12 cellular contexts compared by ENCODE assay signal in the genomic region with DNA sequence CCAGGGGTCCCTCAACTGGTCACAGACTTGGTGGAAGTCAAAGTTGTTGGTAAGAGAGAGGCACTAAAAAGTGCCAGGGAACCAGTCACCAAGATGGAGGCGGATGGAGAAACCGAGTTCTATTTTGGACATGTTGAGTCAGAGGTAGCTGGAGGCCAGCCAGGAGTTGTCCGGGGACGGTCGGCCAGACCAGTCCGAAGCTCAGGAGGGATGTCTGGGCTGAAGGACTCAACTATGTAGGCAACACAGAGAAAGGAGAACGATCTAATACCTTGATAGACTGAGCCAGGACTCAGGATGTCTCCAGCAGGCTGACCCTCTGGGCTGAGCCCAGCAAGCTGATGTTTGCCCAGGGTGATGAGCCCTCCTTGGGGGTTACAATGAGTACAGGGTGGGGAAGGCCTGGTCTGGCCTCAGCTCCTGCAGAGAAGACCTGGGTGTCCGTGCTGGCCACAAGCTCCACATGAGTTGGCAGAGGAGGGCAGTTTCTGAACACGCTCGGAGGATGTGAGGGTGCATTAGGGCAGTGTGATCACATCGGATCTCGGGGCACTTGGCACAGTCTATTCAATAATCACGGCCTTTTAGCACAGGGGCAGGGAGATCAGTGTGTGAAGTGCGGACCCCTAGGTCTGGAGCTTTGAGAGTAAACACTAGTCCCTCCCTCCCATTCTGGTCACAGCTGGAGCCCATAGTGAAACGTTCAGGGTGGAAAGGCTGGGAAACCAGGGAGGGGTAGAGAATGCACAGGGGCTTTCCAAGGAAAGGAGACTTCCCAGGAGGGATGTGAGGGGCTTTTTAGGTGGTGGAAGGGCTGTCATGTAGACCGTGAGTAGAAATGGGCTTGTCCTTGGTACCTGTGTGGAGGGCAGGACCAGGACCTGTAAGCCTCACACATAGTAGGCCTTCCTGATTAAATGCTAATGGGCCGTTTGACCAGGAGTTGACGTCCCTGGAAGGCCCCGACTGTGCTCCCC.
DNase-seq lines count a peak whose midpoint lies in the region; TF ChIP-seq lines count a peak whose summit lies in the region.
"Had no signal": no experiment of that assay in that cellular context is flagged by ENCODE, and none has a peak within 500 bp of the region (broad histone marks: within the 10 kb centered on the region; RNA-seq: fewer than 3 reads in every experiment).

No MANE protein-coding gene starts in this region.

- H3F3A ChIP-seq in neural progenitor cell (ENCODE audit: low read depth), result no peaks in the 10 kb centered on the region

- H3K27ac ChIP-seq in RWPE1, result peak overlapping the region; percentile 99
- no peak overlapping the region for H3K27ac ChIP-seq in neural progenitor cell

- no peak overlapping the region for H3K4me3 Mint-ChIP-seq in neural progenitor cell
- H3K4me3 Mint-ChIP-seq: activated CD8-positive, alpha-beta memory T cell treated with anti-CD3 and anti-CD28 coated beads, Interleukin-2, amount 10 ng/mL, durations not matched to agents 7 days and 5 days had no signal

- no peak overlapping the region for H3K4me2 ChIP-seq in neural progenitor cell

- POLR2A ChIA-PET in RWPE1 (lab: Yijun Ruan, JAX; ENCODE audit: low non-redundant PET), result no interaction called here

- H3K27me3 Mint-ChIP-seq in neural progenitor cell (ENCODE audit: insufficient read depth, low read depth), result peaks cover 3% of the 10 kb centered on the region
- H3K27me3 Mint-ChIP-seq: activated CD8-positive, alpha-beta memory T cell treated with anti-CD3 and anti-CD28 coated beads, Interleukin-2, amount 10 ng/mL, durations not matched to agents 7 days and 5 days had no signal

- CTCF ChIA-PET in RWPE1 (lab: Yijun Ruan, JAX), result interaction anchor here (0.6 to 1.0 kb wide), 3 partner anchors 8 to 1461 kb away, joined by 3 to 5 read pairs (median 4); no protein-coding TSS in a partner anchor

- no peak overlapping the region for H2AFZ ChIP-seq in neural progenitor cell (replicated peaks)

- H3K9ac ChIP-seq in neural progenitor cell, result no peak overlapping the region

- no peak overlapping the region for H3K4me3 ChIP-seq in neural progenitor cell

- H3K79me2 ChIP-seq in neural progenitor cell (ENCODE audit: low read depth), result no peaks in the 10 kb centered on the region

- no peaks in the 10 kb centered on the region for H3K9me3 ChIP-seq in neural progenitor cell (ENCODE audit: low read depth)

- H3K4me1 Mint-ChIP-seq in neural progenitor cell, result peaks cover 44% of the 10 kb centered on the region
- H3K4me1 Mint-ChIP-seq: activated CD8-positive, alpha-beta memory T cell treated with anti-CD3 and anti-CD28 coated beads, Interleukin-2, amount 10 ng/mL, durations not matched to agents 7 days and 5 days had no signal

- H3K36me3 ChIP-seq in neural progenitor cell, result no peaks in the 10 kb centered on the region

- H3K9me3 Mint-ChIP-seq in neural progenitor cell, result no peaks in the 10 kb centered on the region

- no peaks in the 10 kb centered on the region for H3K27me3 ChIP-seq in neural progenitor cell

- peaks cover 12% of the 10 kb centered on the region for H3K4me1 ChIP-seq in neural progenitor cell

- peak overlapping the region; percentile 85 for H3K27ac Mint-ChIP-seq in neural progenitor cell
- H3K27ac Mint-ChIP-seq: activated CD8-positive, alpha-beta memory T cell treated with anti-CD3 and anti-CD28 coated beads, Interleukin-2, amount 10 ng/mL, durations not matched to agents 7 days and 5 days had no signal

- no peak for TF ChIP-seq CTCF in RWPE1 (conservative IDR thresholded peaks at IDR 0.05; ENCODE audit: low read depth)
- TF ChIP-seq CTCF in neural progenitor cell (IDR thresholded peaks at IDR 0.05), result no peak

- DNase-seq in Daoy (ENCODE audit: low read depth), result peak; percentile 42
- no peak for DNase-seq in RWPE1 (ENCODE audit: low spot score)
- DNase-seq in fibroblast of gingiva (ENCODE audit: low read depth), result peak; percentile 68
- no peak for DNase-seq in neural progenitor cell (ENCODE audit: low spot score)
- DNase-seq in HPDE6-E6E7 (ENCODE audit: extremely low spot score), result no peak
- DNase-seq in SK-N-DZ (ENCODE audit: low spot score), result no peak
- no peak for DNase-seq in NCI-H345 (lab: John Stamatoyannopoulos, UW)
- DNase-seq in NCI-H1092 (lab: John Stamatoyannopoulos, UW), result no peak
- DNase-seq: activated CD8-positive, alpha-beta memory T cell treated with anti-CD3 and anti-CD28 coated beads, Interleukin-2, amount 10 ng/mL, durations not matched to agents 7 days and 5 days; Calu3; effector CD8-positive, alpha-beta T cell; NCI-H2227 treated with DMSO at 0.1 percent for 48 hours had no signal

- H3K36me3 Mint-ChIP-seq in neural progenitor cell, result no peaks in the 10 kb centered on the region
- H3K36me3 Mint-ChIP-seq: activated CD8-positive, alpha-beta memory T cell treated with anti-CD3 and anti-CD28 coated beads, Interleukin-2, amount 10 ng/mL, durations not matched to agents 7 days and 5 days had no signal

- H4K20me1 ChIP-seq in neural progenitor cell (ENCODE audit: low read depth), result no peaks in the 10 kb centered on the region

Comparison
In these comparisons a context has a peak if more than half of its experiments do, and no peak if none do; other contexts are left out.
1. DNase-seq: peak in Daoy (single experiment) and fibroblast of gingiva (single experiment); none in RWPE1 (single experiment), neural progenitor cell (single experiment), HPDE6-E6E7 (single experiment), SK-N-DZ (single experiment), NCI-H345 (single experiment) and NCI-H1092 (single experiment).